In the genomic region with DNA sequence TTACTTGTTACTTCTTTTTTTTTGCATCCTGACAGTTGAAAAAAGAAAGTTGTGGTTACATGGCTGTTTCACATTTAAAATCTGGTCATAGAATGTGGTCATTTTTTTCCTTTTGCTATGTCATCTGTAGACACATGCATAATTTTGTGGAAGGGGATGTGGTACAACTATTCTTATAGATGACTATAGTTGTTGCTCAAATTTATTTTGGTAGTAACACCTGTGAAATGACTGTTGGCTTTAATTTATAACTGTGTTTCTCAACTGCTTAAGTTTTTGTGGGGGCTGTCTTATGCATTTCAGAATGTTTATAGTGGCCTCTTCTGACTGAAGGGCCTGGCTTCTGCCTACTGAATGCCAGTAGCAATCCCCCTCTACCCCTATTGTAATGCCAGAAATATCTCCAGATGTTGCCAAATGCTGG, we compare ENCODE assay signal across 12 cellular contexts.
DNase-seq lines count a peak whose midpoint lies in the region; ATAC-seq and TF ChIP-seq lines count a peak whose summit lies in the region.
"Had no signal": no experiment of that assay in that cellular context is flagged by ENCODE, and none has a peak within 500 bp of the region (broad histone marks: within the 10 kb centered on the region; RNA-seq: fewer than 3 reads in every experiment).

No MANE protein-coding gene starts in this region.

- no peaks in the 10 kb centered on the region for H3K79me2 ChIP-seq in mammary epithelial cell (ENCODE audit: insufficient read depth, low read length)
- H3K79me2 ChIP-seq: parathyroid adenoma had no signal

- no peak overlapping the region for H3K4me3 ChIP-seq in naive thymus-derived CD4-positive, alpha-beta T cell (ENCODE audit: low read length)
- no peak overlapping the region for H3K4me3 ChIP-seq in mammary epithelial cell (replicated peaks in 1 of 3; ENCODE audit: insufficient read depth in 1 of 3, low read depth in 2 of 3, low read length in 3 of 3)

- peaks cover under 1 to 51% (median 7%) of the 10 kb centered on the region in 3 experiments for H3K36me3 ChIP-seq in naive thymus-derived CD4-positive, alpha-beta T cell (ENCODE audit: control insufficient read depth in 2 of 3, insufficient read depth in 3 of 3, low read length in 3 of 3)
- H3K36me3 ChIP-seq in mammary epithelial cell (ENCODE audit: insufficient read depth, low read length) = peaks cover 5% of the 10 kb centered on the region

- H3K9me3 Mint-ChIP-seq in naive thymus-derived CD4-positive, alpha-beta T cell = peaks cover 0 to 5% (median 0%) of the 10 kb centered on the region in 11 donors

- H3K4me2 ChIP-seq in mammary epithelial cell (ENCODE audit: insufficient read depth, low read depth, low read length) = no peak overlapping the region

- H3K27ac ChIP-seq in naive thymus-derived CD4-positive, alpha-beta T cell (ENCODE audit: low read depth, low read length) = no peak overlapping the region
- H3K27ac ChIP-seq in mammary epithelial cell (ENCODE audit: insufficient read depth, low read depth, low read length) = no peak overlapping the region
- H3K27ac ChIP-seq: 22Rv1, parathyroid adenoma had no signal

- H3K36me3 Mint-ChIP-seq in naive thymus-derived CD4-positive, alpha-beta T cell = peaks cover 9 to 39% (median 24%) of the 10 kb centered on the region in 5 donors

- in situ Hi-C loops in mammary epithelial cell (cut with MboI; ENCODE audit: low sequenced_read_pairs in 2 of 2) = no loop called here

- H3K4me1 ChIP-seq in naive thymus-derived CD4-positive, alpha-beta T cell (ENCODE audit: control insufficient read depth in 2 of 2, insufficient read depth in 2 of 2, low read length in 2 of 2) = no peaks in the 10 kb centered on the region
- no peaks in the 10 kb centered on the region for H3K4me1 ChIP-seq in mammary epithelial cell (ENCODE audit: insufficient read depth, low read length)
- H3K4me1 ChIP-seq: parathyroid adenoma had no signal

- no peak overlapping the region for H3K9ac ChIP-seq in mammary epithelial cell (ENCODE audit: insufficient read depth, low read length)
- H3K9ac ChIP-seq: parathyroid adenoma had no signal

- no peaks in the 10 kb centered on the region for H3K27me3 ChIP-seq in naive thymus-derived CD4-positive, alpha-beta T cell (ENCODE audit: control insufficient read depth in 2 of 2, insufficient read depth in 2 of 2, low read length in 2 of 2)
- no peaks in the 10 kb centered on the region for H3K27me3 ChIP-seq in mammary epithelial cell (ENCODE audit: insufficient read depth, low read length)

- CTCF ChIA-PET in naive thymus-derived CD4-positive, alpha-beta T cell (lab: Charles Lee) = no interaction called here
- CTCF ChIA-PET in mammary epithelial cell (lab: Charles Lee; ENCODE audit: low non-redundant PET) = no interaction called here

- peak; percentile 90 to 92 for ATAC-seq in activated CD4-positive, CD25-positive, alpha-beta regulatory T cell treated with anti-CD3 and anti-CD28 coated beads, Interleukin-2, amount 50 U/mL, for 24 hours
- peak; percentile 98 for ATAC-seq in HG02678 (IDR thresholded peaks at IDR 0.05; ENCODE audit: unreplicated experiment)
- ATAC-seq in naive thymus-derived CD4-positive, alpha-beta T cell = peak; percentile 67

- BruUV-seq in mammary epithelial cell (replicated peaks; lab: Mats Ljungman, UMichigan) = no TSS peak

- TF ChIP-seq CTCF in mammary epithelial cell (conservative IDR thresholded peaks at IDR 0.05 in 1 of 2, IDR thresholded peaks at IDR 0.05 in 1 of 2; ENCODE audit: extremely low read depth in 1 of 2, insufficient read depth in 1 of 2, low read depth in 1 of 2, low read length in 2 of 2) = no peak

- H4K20me1 ChIP-seq in mammary epithelial cell (ENCODE audit: insufficient read depth, low read length) = no peaks in the 10 kb centered on the region

- peaks cover 0 to 17% (median 6%) of the 10 kb centered on the region in 7 donors for H3K4me1 Mint-ChIP-seq in naive thymus-derived CD4-positive, alpha-beta T cell

- intact Hi-C loops in naive thymus-derived CD4-positive, alpha-beta T cell (cut with micrococcal nuclease) = loop anchor here in 1 of 2 donors (1.0 to 2.0 kb wide), 2 partner anchors 130 to 390 kb away; a partner anchor contains a TSS
- intact Hi-C loops in mammary epithelial cell (cut with micrococcal nuclease) = no loop called here

- H3K27ac Mint-ChIP-seq in naive thymus-derived CD4-positive, alpha-beta T cell = peak overlapping the region in 4 of 9 donors; percentile 21 to 59 (median 40)

- no peaks in the 10 kb centered on the region for H3K9me3 ChIP-seq in naive thymus-derived CD4-positive, alpha-beta T cell (ENCODE audit: control insufficient read depth in 2 of 3, low read length in 3 of 3)
- H3K9me3 ChIP-seq in mammary epithelial cell (replicated peaks; ENCODE audit: insufficient read depth, low read length) = no peaks in the 10 kb centered on the region

- POLR2A ChIA-PET in naive thymus-derived CD4-positive, alpha-beta T cell (lab: Charles Lee) = no interaction called here

- no peak overlapping the region for H2AFZ ChIP-seq in mammary epithelial cell (ENCODE audit: low read depth, low read length)
- H2AFZ ChIP-seq: parathyroid adenoma had no signal

- dilution Hi-C loops in mammary epithelial cell (cut with HindIII; ENCODE audit: low sequenced_read_pairs) = no loop called here

- H3K27me3 Mint-ChIP-seq in naive thymus-derived CD4-positive, alpha-beta T cell = no peaks in the 10 kb centered on the region

- DNase-seq in activated CD4-positive, CD25-positive, alpha-beta regulatory T cell (lab: John Stamatoyannopoulos, UW) = no peak
- peak; percentile 5 for DNase-seq in LHCN-M2 (ENCODE audit: low read depth)
- DNase-seq in naive thymus-derived CD4-positive, alpha-beta T cell = no peak
- DNase-seq in middle frontal gyrus (ENCODE audit: extremely low spot score, low spot score) = no peak
- no peak for DNase-seq in COLO829 (ENCODE audit: low spot score)
- DNase-seq in mammary epithelial cell = no peak
- DNase-seq: erythroblast, trophoblast cell had no signal

- peak overlapping the region in 1 of 10 donors; percentile 51 for H3K4me3 Mint-ChIP-seq in naive thymus-derived CD4-positive, alpha-beta T cell
